Comparison of ENCODE assay signal across 8 cellular contexts in the genomic region with DNA sequence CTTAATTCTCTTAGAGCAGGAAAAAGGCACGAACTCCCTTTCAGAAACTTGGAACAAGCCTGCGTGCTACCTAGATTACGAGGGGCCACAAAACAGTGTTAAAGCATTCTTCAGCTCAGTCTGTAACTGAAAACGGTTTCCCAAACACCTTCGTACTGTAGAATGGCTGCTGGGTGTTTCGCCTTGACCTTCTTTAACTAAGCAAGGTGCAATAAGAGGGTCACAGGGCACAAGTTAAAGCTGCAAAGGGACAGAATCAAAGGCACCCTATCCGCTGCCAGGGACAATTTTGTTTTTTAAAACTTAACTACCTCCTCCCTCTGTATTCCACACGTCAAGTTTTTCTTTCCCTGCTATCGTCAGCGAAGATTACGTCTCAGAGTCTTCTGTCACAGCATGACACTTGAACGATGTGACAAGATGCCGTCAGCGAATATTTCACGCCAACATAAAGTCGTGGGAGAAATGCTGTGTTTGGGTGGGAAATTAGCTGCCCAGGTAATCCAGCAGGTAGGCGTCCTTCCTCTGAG. TPM values are rescaled to one million over a fixed set of nuclear protein-coding genes. Genes with fewer than 3 reads are reported as not detected.
A peak's percentile ranks its signal among the peaks of the same experiment; 100 is the strongest.
DNase-seq lines count a peak whose midpoint lies in the region; ATAC-seq and TF ChIP-seq lines count a peak whose summit lies in the region.

No MANE protein-coding gene starts in this region.

- H3K9me3 ChIP-seq in mesodermal cell (ENCODE audit: control insufficient read depth, low read length), result no peaks in the 10 kb centered on the region
- H3K9me3 ChIP-seq in upper lobe of right lung, result no peaks in the 10 kb centered on the region

- H3K27me3 ChIP-seq in upper lobe of right lung, result peaks cover 4% of the 10 kb centered on the region

- H3K36me3 ChIP-seq in mesodermal cell (ENCODE audit: control insufficient read depth, insufficient read depth, low read length) (peaks cover 23% of the 10 kb centered on the region), upper lobe of right lung (peaks cover 18% of the 10 kb centered on the region)

- in situ Hi-C loops in SK-MEL-5 (cut with HindIII; ENCODE audit: low pct_unique_long_range_greater_than_20kb, low sequenced_read_pairs), result no loop called here

- peak; percentile 2 for ATAC-seq in HG02678 (IDR thresholded peaks at IDR 0.05; ENCODE audit: unreplicated experiment)
- no peak for ATAC-seq in upper lobe of right lung

- H3K27ac ChIP-seq in mesodermal cell (ENCODE audit: low read depth, low read length, severe bottlenecking) (peak overlapping the region; percentile 93), upper lobe of right lung (peak overlapping the region; percentile 94)

- DNase-seq in NCI-H510A treated with DMSO at 0.1 percent for 48 hours (lab: John Stamatoyannopoulos, UW) (peak; percentile 6), NCI-H510A (lab: John Stamatoyannopoulos, UW) (no peak), SK-MEL-5 (ENCODE audit: low read depth, low spot score) (peak; percentile 13), dedifferentiated amniotic fluid mesenchymal stem cell (ENCODE audit: extremely low spot score) (peak; percentile 58), upper lobe of right lung (no peak), NCI-H2029 (lab: John Stamatoyannopoulos, UW) (no peak)

- H3K4me1 ChIP-seq in mesodermal cell (ENCODE audit: control insufficient read depth, insufficient read depth, low read length, poor library complexity, severe bottlenecking), result peaks cover 4% of the 10 kb centered on the region
- H3K4me1 ChIP-seq in upper lobe of right lung, result peaks cover 33% of the 10 kb centered on the region

- TF ChIP-seq CTCF in upper lobe of right lung (IDR thresholded peaks at IDR 0.05), result no peak

- intact Hi-C loops in upper lobe of right lung (cut with DNase I), result no loop called here

- H3K4me3 ChIP-seq in mesodermal cell (ENCODE audit: extremely low read depth, insufficient read depth, low read length, poor library complexity, severe bottlenecking) (peak overlapping the region; percentile 94), upper lobe of right lung (peak overlapping the region; percentile 94)

- 1 to 5% methylated on average over 13 to 17 of the region's 17 CpGs for WGBS in mesodermal cell (ENCODE audit: insufficient coverage in 2 of 2), 2 experiments

RNA-seq across cellular contexts. Expression of a gene that starts 0.6 kb away (rescaled TPM):
- 13.7 and 15.3 TPM in 2 replicates for total RNA-seq in SK-MEL-5 (2014; rRNA removed; shearing (Covaris generic))
- 11.2 and 13.9 TPM in 2 replicates for polyA plus RNA-seq in SK-MEL-5 (2015; cell fraction: cytosol; rRNA removed)
- 21.5 and 22.8 TPM in 2 replicates for polyA plus RNA-seq in SK-MEL-5 (2015; cell fraction: nucleus; rRNA removed)
- polyA plus RNA-seq in mesodermal cell (2013, experiment 1 of 2), result 17.7 TPM
- polyA plus RNA-seq in mesodermal cell (2013, experiment 2 of 2), result 19.0 TPM
- total RNA-seq in upper lobe of right lung, result 21.0 TPM

RNA-seq across cellular contexts. Expression of a gene that starts 29.8 kb away (rescaled TPM):
- 0.21 and 0.58 TPM in 2 replicates for total RNA-seq in SK-MEL-5 (2014; rRNA removed; shearing (Covaris generic))
- 0.09 and 0.11 TPM in 2 replicates for polyA plus RNA-seq in SK-MEL-5 (2015; cell fraction: cytosol; rRNA removed)
- 1.2 and 13.4 TPM in 2 replicates for polyA plus RNA-seq in SK-MEL-5 (2015; cell fraction: nucleus; rRNA removed)
- 14.8 TPM for polyA plus RNA-seq in mesodermal cell (2013, experiment 1 of 2)
- polyA plus RNA-seq in mesodermal cell (2013, experiment 2 of 2), result 10.0 TPM
- 47.1 TPM for total RNA-seq in upper lobe of right lung

RNA-seq across cellular contexts. Expression of a gene that starts 54.1 kb away (rescaled TPM):
- 55.3 and 60.5 TPM in 2 replicates for total RNA-seq in SK-MEL-5 (2014; rRNA removed; shearing (Covaris generic))
- 83.7 and 105 TPM in 2 replicates for polyA plus RNA-seq in SK-MEL-5 (2015; cell fraction: cytosol; rRNA removed)
- polyA plus RNA-seq in SK-MEL-5 (2015; cell fraction: nucleus; rRNA removed), result 66.8 and 92.8 TPM in 2 replicates
- 3.6 TPM for polyA plus RNA-seq in mesodermal cell (2013, experiment 1 of 2)
- 6.6 TPM for polyA plus RNA-seq in mesodermal cell (2013, experiment 2 of 2)
- total RNA-seq in upper lobe of right lung, result 0.93 TPM

RNA-seq across cellular contexts. Expression of a gene that starts 54.2 kb away (rescaled TPM):
- total RNA-seq in SK-MEL-5 (2014; rRNA removed; shearing (Covaris generic)), result 8.4 and 10.7 TPM in 2 replicates
- 11.3 and 12.8 TPM in 2 replicates for polyA plus RNA-seq in SK-MEL-5 (2015; cell fraction: cytosol; rRNA removed)
- polyA plus RNA-seq in SK-MEL-5 (2015; cell fraction: nucleus; rRNA removed), result 17.9 and 26.7 TPM in 2 replicates
- 3.9 TPM for polyA plus RNA-seq in mesodermal cell (2013, experiment 1 of 2)
- 4.5 TPM for polyA plus RNA-seq in mesodermal cell (2013, experiment 2 of 2)
- total RNA-seq in upper lobe of right lung, result 4.5 TPM

Comparison
In these comparisons a context has a peak if more than half of its experiments do, and no peak if none do; other contexts are left out.
1. DNase-seq: peak in NCI-H510A treated with DMSO at 0.1 percent for 48 hours (single experiment), SK-MEL-5 (single experiment) and dedifferentiated amniotic fluid mesenchymal stem cell (single experiment); none in NCI-H510A (single experiment), upper lobe of right lung (single experiment) and NCI-H2029 (single experiment).
2. RNA of a gene that starts 29.8 kb away (total RNA-seq): 47.1 TPM in upper lobe of right lung (single experiment); 0.21 to 0.58 TPM in SK-MEL-5; every median in the first group is over 10 times any median in the second.
3. RNA of a gene that starts 54.1 kb away (total RNA-seq): 55.3 to 60.5 TPM in SK-MEL-5; 0.93 TPM in upper lobe of right lung (single experiment); every median in the first group is over 10 times any median in the second.